ENCODE assay signal across 19 cellular contexts in genomic region chr1:11054181-11054580, GRCh38. TPM values are rescaled to one million over a fixed set of nuclear protein-coding genes. Genes with fewer than 3 reads are reported as not detected.
A peak's percentile ranks its signal among the peaks of the same experiment; 100 is the strongest.
DNase-seq lines count a peak whose midpoint lies in the region; ATAC-seq, FAIRE-seq and TF ChIP-seq lines count a peak whose summit lies in the region.
"Had no signal": no experiment of that assay in that cellular context is flagged by ENCODE, and none has a peak within 500 bp of the region (broad histone marks: within the 10 kb centered on the region; RNA-seq: fewer than 3 reads in every experiment).

No MANE protein-coding gene starts in this region.

- H3K9me3 ChIP-seq in HepG2 (ENCODE audit: low read length), result no peaks in the 10 kb centered on the region
- no peaks in the 10 kb centered on the region for H3K9me3 ChIP-seq in right lobe of liver
- no peaks in the 10 kb centered on the region for H3K9me3 ChIP-seq in Panc1 (ENCODE audit: control insufficient read depth, insufficient read depth, low read depth, low read length)
- H3K9me3 ChIP-seq in neuronal stem cell (replicated peaks in 1 of 2; ENCODE audit: control insufficient read depth in 2 of 2, insufficient read depth in 1 of 2, low read depth in 1 of 2, low read length in 2 of 2), result no peaks in the 10 kb centered on the region
- H3K9me3 ChIP-seq: BLaER1 treated with 17β-estradiol and CSF1 and Interleukin-3, amounts not matched to agents 10 nM and 100 nM; HAP-1 had no signal

- H3K27ac ChIP-seq in HepG2 (ENCODE audit: extremely low read length, insufficient read depth, low read length), result no peak overlapping the region
- H3K27ac ChIP-seq in right lobe of liver, result no peak overlapping the region
- H3K27ac ChIP-seq in Panc1 (ENCODE audit: low read length), result no peak overlapping the region
- H3K27ac ChIP-seq in neuronal stem cell (replicated peaks; ENCODE audit: low read length), result no peak overlapping the region
- H3K27ac ChIP-seq: BLaER1 treated with 17β-estradiol and CSF1 and Interleukin-3, amounts not matched to agents 10 nM and 100 nM; HL-60 had no signal

- no peak for TF ChIP-seq EP300 in HepG2 (IDR thresholded peaks at IDR 0.05; ENCODE audit: low read depth in 2 of 2, low read length in 2 of 2)
- TF ChIP-seq EP300 in HepG2 (CRISPR knock-in tag; IDR thresholded peaks at IDR 0.05; ENCODE audit: borderline replicate concordance), result no peak

- in situ Hi-C loops in HepG2 (cut with HindIII; ENCODE audit: extremely low pct_ligation_motif_present, low pct_unique_long_range_greater_than_20kb) (no loop called here), Panc1 (cut with HindIII; ENCODE audit: low pct_unique_long_range_greater_than_20kb, low sequenced_read_pairs) (no loop called here)

- TF ChIP-seq CTCF in HepG2 (CRISPR knock-in tag; IDR thresholded peaks at IDR 0.05), result no peak
- no peak for TF ChIP-seq CTCF in right lobe of liver (IDR thresholded peaks at IDR 0.05)
- no peak for TF ChIP-seq CTCF in Panc1 (IDR thresholded peaks at IDR 0.05)

- no peak for TF ChIP-seq POLR2A in HepG2 (IDR thresholded peaks at IDR 0.05; ENCODE audit: insufficient read depth in 1 of 2, low read depth in 2 of 2, low read length in 2 of 2)
- TF ChIP-seq POLR2A in right lobe of liver (IDR thresholded peaks at IDR 0.05), result no peak

- H3K18ac ChIP-seq in neuronal stem cell (ENCODE audit: low read length), result no peak overlapping the region

- no peak for TF ChIP-seq RAD21 in HepG2 (CRISPR knock-in tag; IDR thresholded peaks at IDR 0.05)

- ATAC-seq in HepG2 (peak; percentile 3; the same call in 2 of the 3 replicates), right lobe of liver (no peak), Panc1 (peak; percentile 14; the same call in 1 of the 2 replicates), GM18870 (IDR thresholded peaks at IDR 0.05; ENCODE audit: unreplicated experiment) (no peak), GM18498 (IDR thresholded peaks at IDR 0.05; ENCODE audit: unreplicated experiment) (no peak)

- peaks cover 3% of the 10 kb centered on the region; the same call in 1 of the 2 replicates for H4K20me1 ChIP-seq in HepG2 (ENCODE audit: insufficient read depth, low read length)

- H3K23ac ChIP-seq in neuronal stem cell (ENCODE audit: low read depth, low read length, poor library complexity), result no peak overlapping the region

- POLR2A ChIA-PET in HepG2 (lab: Yijun Ruan, JAX) (no interaction called here), Panc1 (lab: Charles Lee) (no interaction called here)

- intact Hi-C loops in HepG2 (cut with micrococcal nuclease; ENCODE audit: unreplicated experiment) (no loop called here), right lobe of liver (cut with DNase I) (no loop called here), Panc1 (cut with micrococcal nuclease; ENCODE audit: unreplicated experiment) (no loop called here)

- no peak overlapping the region for H4K91ac ChIP-seq in neuronal stem cell (ENCODE audit: low read depth, low read length, poor library complexity)

- no peak overlapping the region for H2BK15ac ChIP-seq in neuronal stem cell (ENCODE audit: low read length)

- no CpG with 5 or more reads among the region's 7 CpGs for WGBS in HepG2 (ENCODE audit: low lambda C conversion rate)
- no CpG with 5 or more reads among the region's 7 CpGs for WGBS in right lobe of liver (ENCODE audit: insufficient coverage, low coverage, low lambda C conversion rate, missing lambda C conversion rate)
- WGBS in neuronal stem cell (ENCODE audit: extremely low coverage in 2 of 2, insufficient read length in 2 of 2, insufficient replicate concordance in 1 of 2), 2 donors, result no CpG with 5 or more reads among the region's 7 CpGs

- no peak overlapping the region for H2BK120ac ChIP-seq in neuronal stem cell (ENCODE audit: low read depth, low read length)

- no peak overlapping the region for H2BK12ac ChIP-seq in neuronal stem cell (ENCODE audit: low read length)

- H3K4me2 ChIP-seq in HepG2 (ENCODE audit: low read depth, low read length), result no peak overlapping the region
- no peak overlapping the region for H3K4me2 ChIP-seq in neuronal stem cell (ENCODE audit: insufficient read depth, low read length, poor library complexity, severe bottlenecking)

- no peak overlapping the region for H2AK5ac ChIP-seq in neuronal stem cell (ENCODE audit: low read depth, low read length)

- DNase-seq in HepG2 (ENCODE audit: low spot score) (no peak), right lobe of liver (no peak), Panc1 (ENCODE audit: low read depth, low spot score) (no peak), neuronal stem cell (ENCODE audit: low spot score) (no peak), NCI-H2029 treated with DMSO at 0.1 percent for 48 hours (lab: John Stamatoyannopoulos, UW) (no peak)
- DNase-seq: 8988T; Calu3; CD4-positive, CD25-positive, alpha-beta regulatory T cell; DMS79; KBM-7 had no signal

- BruUV-seq in HepG2 (replicated peaks; lab: Mats Ljungman, UMichigan) (no TSS peak), Panc1 (replicated peaks; lab: Mats Ljungman, UMichigan) (no TSS peak)

- no peak overlapping the region for H2AFZ ChIP-seq in HepG2 (ENCODE audit: low read length)
- H2AFZ ChIP-seq in neuronal stem cell (ENCODE audit: low read length), result no peak overlapping the region

- CTCF ChIA-PET in HepG2 (lab: Yijun Ruan, JAX; ENCODE audit: low intra/inter-chr PET ratio, low total read pairs), result no interaction called here
- CTCF ChIA-PET in Panc1 (lab: Charles Lee), result interaction anchor here (0.6 to 1.2 kb wide), 2 partner anchors 17 to 560 kb away, joined by 3 to 8 read pairs; no protein-coding TSS in a partner anchor

- no peak overlapping the region for H2BK5ac ChIP-seq in neuronal stem cell (ENCODE audit: low read length)

- H3K27me3 ChIP-seq in HepG2 (ENCODE audit: control insufficient read depth in 1 of 2, insufficient read depth in 2 of 2, low read length in 2 of 2) (no peaks in the 10 kb centered on the region; a peak in 1 of 5 replicates), right lobe of liver (no peaks in the 10 kb centered on the region), Panc1 (ENCODE audit: control insufficient read depth, insufficient read depth, low read length) (no peaks in the 10 kb centered on the region), neuronal stem cell (ENCODE audit: control insufficient read depth in 3 of 3, insufficient read depth in 3 of 3, low read depth in 1 of 3, low read length in 3 of 3) (no peaks in the 10 kb centered on the region)
- H3K27me3 ChIP-seq: BLaER1 treated with 17β-estradiol and CSF1 and Interleukin-3, amounts not matched to agents 10 nM and 100 nM had no signal

- peaks cover 8% of the 10 kb centered on the region for H3K79me2 ChIP-seq in HepG2 (ENCODE audit: insufficient read depth, low read length)

- peaks cover 5 to 23% of the 10 kb centered on the region in 2 experiments; a peak in 4 of 5 replicates for H3K36me3 ChIP-seq in HepG2 (replicated peaks in 1 of 2; ENCODE audit: control insufficient read depth in 1 of 2, insufficient read depth in 2 of 2, low read length in 2 of 2)
- peaks cover 0 to 13% (median under 1%) of the 10 kb centered on the region in 4 donors for H3K36me3 ChIP-seq in right lobe of liver
- peaks cover 5% of the 10 kb centered on the region for H3K36me3 ChIP-seq in Panc1 (ENCODE audit: control insufficient read depth, insufficient read depth, low read length)
- H3K36me3 ChIP-seq in neuronal stem cell (replicated peaks in 1 of 2; ENCODE audit: control insufficient read depth in 2 of 2, insufficient read depth in 2 of 2, low read length in 2 of 2), result peaks cover 10 to 46% of the 10 kb centered on the region in 2 donors

- FAIRE-seq in HepG2 (lab: Jason Lieb, UNC), result no peak
- FAIRE-seq: GM12878, GM19239, H1 had no signal

- H4K8ac ChIP-seq in neuronal stem cell (ENCODE audit: low read depth, low read length), result peak overlapping the region; percentile 92

- no peak overlapping the region for H3K4ac ChIP-seq in neuronal stem cell (ENCODE audit: low read length)

- no peak overlapping the region for H3K14ac ChIP-seq in neuronal stem cell (ENCODE audit: low read length)

- no peak overlapping the region for H3K4me3 ChIP-seq in HepG2 (replicated peaks in 1 of 3; ENCODE audit: insufficient read depth in 1 of 3, low read depth in 2 of 3, low read length in 3 of 3)
- no peak overlapping the region for H3K4me3 ChIP-seq in right lobe of liver
- no peak overlapping the region for H3K4me3 ChIP-seq in Panc1 (ENCODE audit: low read depth in 2 of 2, low read length in 2 of 2)
- H3K4me3 ChIP-seq in neuronal stem cell (ENCODE audit: low read length in 2 of 2), result no peak overlapping the region
- H3K4me3 ChIP-seq: BLaER1 treated with 17β-estradiol and CSF1 and Interleukin-3, amounts not matched to agents 10 nM and 100 nM; GM12878; HAP-1 had no signal

- H3K9ac ChIP-seq in HepG2 (ENCODE audit: insufficient read depth, low read depth, low read length) (no peak overlapping the region), neuronal stem cell (ENCODE audit: low read depth, low read length, poor library complexity) (no peak overlapping the region)
- H3K9ac ChIP-seq: BLaER1 treated with 17β-estradiol and CSF1 and Interleukin-3, amounts not matched to agents 10 nM and 100 nM had no signal

- no peaks in the 10 kb centered on the region for H3K79me1 ChIP-seq in neuronal stem cell (ENCODE audit: low read depth, low read length)

- peaks cover 46% of the 10 kb centered on the region for H3K4me1 ChIP-seq in HepG2 (ENCODE audit: insufficient read depth, low read length)
- H3K4me1 ChIP-seq in right lobe of liver, result peaks cover 0 to 5% (median 0%) of the 10 kb centered on the region in 4 donors
- peaks cover 14% of the 10 kb centered on the region for H3K4me1 ChIP-seq in Panc1 (ENCODE audit: control insufficient read depth, insufficient read depth, low read length)
- H3K4me1 ChIP-seq in neuronal stem cell (ENCODE audit: control insufficient read depth in 2 of 2, insufficient read depth in 1 of 2, low read depth in 1 of 2, low read length in 2 of 2), result peaks cover 7 to 19% of the 10 kb centered on the region in 2 donors

RNA-seq across cellular contexts. Expression of gene SRM, which starts 5.6 kb away (rescaled TPM):
- total RNA-seq in HepG2 (2016; rRNA removed; fragmentation: Illumina TruSeq; extraction: Trizol) (30.3 and 31.8 TPM in 2 replicates), right lobe of liver (10 to 100 TPM; 24.3 to 72.8 (median 31.6) TPM), Panc1 (2021; ENCODE audit: unreplicated experiment) (249 TPM)
- 135 and 147 TPM in 2 replicates for total RNA-seq in HepG2 (2016; cell fraction: cytosol; rRNA removed; fragmentation: Illumina TruSeq; extraction: Trizol; ENCODE audit: low read depth)
- total RNA-seq in HepG2 (2016; cell fraction: insoluble cytoplasmic fraction; rRNA removed; fragmentation: Illumina TruSeq; extraction: Trizol), result 25.7 and 30.7 TPM in 2 replicates
- total RNA-seq in HepG2 (2016; cell fraction: membrane; rRNA removed; fragmentation: Illumina TruSeq; extraction: Trizol), result 114 and 136 TPM in 2 replicates
- 26.5 and 27.5 TPM in 2 replicates for total RNA-seq in HepG2 (2016; cell fraction: nucleus; rRNA removed; fragmentation: Illumina TruSeq; extraction: Trizol)
- polyA plus RNA-seq in HepG2 (2011; rRNA removed), result 27.9 and 28.9 TPM in 2 replicates
- 31.9 and 46.3 TPM in 2 replicates for polyA plus RNA-seq in HepG2 (2011; cell fraction: cytosol; rRNA removed)
- 45.6 and 49.3 TPM in 2 replicates for polyA plus RNA-seq in HepG2 (2011; cell fraction: nucleus; rRNA removed)
- 65.4 and 89.3 TPM in 2 replicates for polyA plus RNA-seq in HepG2 (2012)
- polyA plus RNA-seq in HepG2 (2016; cell fraction: cytosol; fragmentation: Illumina TruSeq; extraction: Trizol; ENCODE audit: low read depth), result 838 and 884 TPM in 2 replicates
- polyA plus RNA-seq in HepG2 (2016; cell fraction: insoluble cytoplasmic fraction; fragmentation: Illumina TruSeq; extraction: Trizol; ENCODE audit: low read depth), result 117 and 162 TPM in 2 replicates
- 559 and 572 TPM in 2 replicates for polyA plus RNA-seq in HepG2 (2016; cell fraction: membrane; fragmentation: Illumina TruSeq; extraction: Trizol; ENCODE audit: low read depth)
- 139 and 141 TPM in 2 replicates for polyA plus RNA-seq in HepG2 (2016; cell fraction: nucleus; fragmentation: Illumina TruSeq; extraction: Trizol; ENCODE audit: insufficient read depth, low read depth)
- 88.7 and 179 TPM in 2 replicates for polyA minus RNA-seq in HepG2 (2011; rRNA and poly(A)+ RNA removed; ENCODE audit: low replicate concordance)
- polyA minus RNA-seq in HepG2 (2011; cell fraction: cytosol; rRNA and poly(A)+ RNA removed), result 52.4 and 61.3 TPM in 2 replicates
- polyA minus RNA-seq in HepG2 (2011; cell fraction: nucleus; rRNA and poly(A)+ RNA removed), result 19.2 and 22.9 TPM in 2 replicates
- 413 TPM for polyA plus RNA-seq in Panc1 (2012; ENCODE audit: insufficient read length)
- polyA plus RNA-seq in neuronal stem cell (2013, experiment 1 of 2), result 135 TPM
- 132 TPM for polyA plus RNA-seq in neuronal stem cell (2013, experiment 2 of 2)

RNA-seq across cellular contexts. Expression of gene MASP2, which starts 7.1 kb away (rescaled TPM):
- 3.7 and 7.1 TPM in 2 replicates for total RNA-seq in HepG2 (2016; rRNA removed; fragmentation: Illumina TruSeq; extraction: Trizol)
- total RNA-seq in HepG2 (2016; cell fraction: cytosol; rRNA removed; fragmentation: Illumina TruSeq; extraction: Trizol; ENCODE audit: low read depth), result 4.0 and 4.1 TPM in 2 replicates
- total RNA-seq in HepG2 (2016; cell fraction: insoluble cytoplasmic fraction; rRNA removed; fragmentation: Illumina TruSeq; extraction: Trizol), result 3.6 and 8.1 TPM in 2 replicates
- total RNA-seq in HepG2 (2016; cell fraction: membrane; rRNA removed; fragmentation: Illumina TruSeq; extraction: Trizol), result 4.8 TPM in 2 replicates
- 5.4 and 6.7 TPM in 2 replicates for total RNA-seq in HepG2 (2016; cell fraction: nucleus; rRNA removed; fragmentation: Illumina TruSeq; extraction: Trizol)
- polyA plus RNA-seq in HepG2 (2011; rRNA removed), result 11.8 and 16.7 TPM in 2 replicates
- polyA plus RNA-seq in HepG2 (2011; cell fraction: cytosol; rRNA removed), result 10.8 and 16.3 TPM in 2 replicates
- 17.0 and 17.1 TPM in 2 replicates for polyA plus RNA-seq in HepG2 (2011; cell fraction: nucleus; rRNA removed)
- polyA plus RNA-seq in HepG2 (2012), result 6.6 and 7.0 TPM in 2 replicates
- 4.2 and 4.5 TPM in 2 replicates for polyA plus RNA-seq in HepG2 (2016; cell fraction: cytosol; fragmentation: Illumina TruSeq; extraction: Trizol; ENCODE audit: low read depth)
- 5.6 and 6.9 TPM in 2 replicates for polyA plus RNA-seq in HepG2 (2016; cell fraction: insoluble cytoplasmic fraction; fragmentation: Illumina TruSeq; extraction: Trizol; ENCODE audit: low read depth)
- polyA plus RNA-seq in HepG2 (2016; cell fraction: membrane; fragmentation: Illumina TruSeq; extraction: Trizol; ENCODE audit: low read depth), result 5.1 and 5.7 TPM in 2 replicates
- 23.4 and 24.9 TPM in 2 replicates for polyA plus RNA-seq in HepG2 (2016; cell fraction: nucleus; fragmentation: Illumina TruSeq; extraction: Trizol; ENCODE audit: insufficient read depth, low read depth)
- polyA minus RNA-seq in HepG2 (2011; rRNA and poly(A)+ RNA removed; ENCODE audit: low replicate concordance), result 1.6 and 14.9 TPM in 2 replicates
- polyA minus RNA-seq in HepG2 (2011; cell fraction: cytosol; rRNA and poly(A)+ RNA removed), result 5.7 and 6.9 TPM in 2 replicates
- polyA minus RNA-seq in HepG2 (2011; cell fraction: nucleus; rRNA and poly(A)+ RNA removed), result 9.3 and 9.4 TPM in 2 replicates
- 100 to 1,000 TPM; 144 to 222 (median 185) TPM for total RNA-seq in right lobe of liver
- 0.41 TPM for total RNA-seq in Panc1 (2021; ENCODE audit: unreplicated experiment)
- 0.88 TPM for polyA plus RNA-seq in Panc1 (2012; ENCODE audit: insufficient read length)
- 0.04 TPM for polyA plus RNA-seq in neuronal stem cell (2013, experiment 1 of 2)
- 0.04 TPM for polyA plus RNA-seq in neuronal stem cell (2013, experiment 2 of 2)
- total RNA-seq: Calu3; CD4-positive, CD25-positive, alpha-beta regulatory T cell; G401 had no signal

RNA-seq across cellular contexts. Expression of gene TARDBP, which starts 41.7 kb away (rescaled TPM):
- total RNA-seq in HepG2 (2016; rRNA removed; fragmentation: Illumina TruSeq; extraction: Trizol) (62.4 and 159 TPM in 2 replicates), right lobe of liver (10 to 100 TPM; 57.2 to 84.4 (median 73.8) TPM), Panc1 (2021; ENCODE audit: unreplicated experiment) (196 TPM)
- 18.0 and 22.2 TPM in 2 replicates for total RNA-seq in HepG2 (2016; cell fraction: cytosol; rRNA removed; fragmentation: Illumina TruSeq; extraction: Trizol; ENCODE audit: low read depth)
- total RNA-seq in HepG2 (2016; cell fraction: insoluble cytoplasmic fraction; rRNA removed; fragmentation: Illumina TruSeq; extraction: Trizol), result 61.9 and 166 TPM in 2 replicates
- 44.5 and 57.9 TPM in 2 replicates for total RNA-seq in HepG2 (2016; cell fraction: membrane; rRNA removed; fragmentation: Illumina TruSeq; extraction: Trizol)
- total RNA-seq in HepG2 (2016; cell fraction: nucleus; rRNA removed; fragmentation: Illumina TruSeq; extraction: Trizol), result 75.1 and 75.6 TPM in 2 replicates
- polyA plus RNA-seq in HepG2 (2011; rRNA removed), result 78.1 and 93.0 TPM in 2 replicates
- 52.7 and 80.2 TPM in 2 replicates for polyA plus RNA-seq in HepG2 (2011; cell fraction: cytosol; rRNA removed)
- 205 and 230 TPM in 2 replicates for polyA plus RNA-seq in HepG2 (2011; cell fraction: nucleus; rRNA removed)
- polyA plus RNA-seq in HepG2 (2012), result 127 and 172 TPM in 2 replicates
- polyA plus RNA-seq in HepG2 (2016; cell fraction: cytosol; fragmentation: Illumina TruSeq; extraction: Trizol; ENCODE audit: low read depth), result 10.2 and 11.3 TPM in 2 replicates
- polyA plus RNA-seq in HepG2 (2016; cell fraction: insoluble cytoplasmic fraction; fragmentation: Illumina TruSeq; extraction: Trizol; ENCODE audit: low read depth), result 370 and 411 TPM in 2 replicates
- polyA plus RNA-seq in HepG2 (2016; cell fraction: membrane; fragmentation: Illumina TruSeq; extraction: Trizol; ENCODE audit: low read depth), result 38.9 and 43.1 TPM in 2 replicates
- polyA plus RNA-seq in HepG2 (2016; cell fraction: nucleus; fragmentation: Illumina TruSeq; extraction: Trizol; ENCODE audit: insufficient read depth, low read depth), result 236 and 265 TPM in 2 replicates
- polyA minus RNA-seq in HepG2 (2011; rRNA and poly(A)+ RNA removed; ENCODE audit: low replicate concordance), result 37.3 and 69.3 TPM in 2 replicates
- polyA minus RNA-seq in HepG2 (2011; cell fraction: cytosol; rRNA and poly(A)+ RNA removed), result 75.8 and 85.2 TPM in 2 replicates
- 227 and 240 TPM in 2 replicates for polyA minus RNA-seq in HepG2 (2011; cell fraction: nucleus; rRNA and poly(A)+ RNA removed)
- polyA plus RNA-seq in Panc1 (2012; ENCODE audit: insufficient read length), result 181 TPM
- 260 TPM for polyA plus RNA-seq in neuronal stem cell (2013, experiment 1 of 2)
- 261 TPM for polyA plus RNA-seq in neuronal stem cell (2013, experiment 2 of 2)

RNA-seq across cellular contexts. Expression of gene EXOSC10, which starts 45.5 kb away (rescaled TPM):
- total RNA-seq in HepG2 (2016; rRNA removed; fragmentation: Illumina TruSeq; extraction: Trizol) (67.6 and 68.7 TPM in 2 replicates), right lobe of liver (10 to 100 TPM; 13.4 to 32.4 (median 20.7) TPM), Panc1 (2021; ENCODE audit: unreplicated experiment) (93.1 TPM)
- 16.6 and 19.3 TPM in 2 replicates for total RNA-seq in HepG2 (2016; cell fraction: cytosol; rRNA removed; fragmentation: Illumina TruSeq; extraction: Trizol; ENCODE audit: low read depth)
- total RNA-seq in HepG2 (2016; cell fraction: insoluble cytoplasmic fraction; rRNA removed; fragmentation: Illumina TruSeq; extraction: Trizol), result 64.1 and 68.9 TPM in 2 replicates
- total RNA-seq in HepG2 (2016; cell fraction: membrane; rRNA removed; fragmentation: Illumina TruSeq; extraction: Trizol), result 19.3 and 22.8 TPM in 2 replicates
- total RNA-seq in HepG2 (2016; cell fraction: nucleus; rRNA removed; fragmentation: Illumina TruSeq; extraction: Trizol), result 56.2 and 67.2 TPM in 2 replicates
- 37.4 and 48.4 TPM in 2 replicates for polyA plus RNA-seq in HepG2 (2011; rRNA removed)
- 33.5 and 35.4 TPM in 2 replicates for polyA plus RNA-seq in HepG2 (2011; cell fraction: cytosol; rRNA removed)
- polyA plus RNA-seq in HepG2 (2011; cell fraction: nucleus; rRNA removed), result 128 and 156 TPM in 2 replicates
- 38.0 and 43.1 TPM in 2 replicates for polyA plus RNA-seq in HepG2 (2012)
- polyA plus RNA-seq in HepG2 (2016; cell fraction: cytosol; fragmentation: Illumina TruSeq; extraction: Trizol; ENCODE audit: low read depth), result 7.9 and 8.4 TPM in 2 replicates
- polyA plus RNA-seq in HepG2 (2016; cell fraction: insoluble cytoplasmic fraction; fragmentation: Illumina TruSeq; extraction: Trizol; ENCODE audit: low read depth), result 64.7 and 72.3 TPM in 2 replicates
- 9.4 and 13.9 TPM in 2 replicates for polyA plus RNA-seq in HepG2 (2016; cell fraction: membrane; fragmentation: Illumina TruSeq; extraction: Trizol; ENCODE audit: low read depth)
- 144 and 154 TPM in 2 replicates for polyA plus RNA-seq in HepG2 (2016; cell fraction: nucleus; fragmentation: Illumina TruSeq; extraction: Trizol; ENCODE audit: insufficient read depth, low read depth)
- polyA minus RNA-seq in HepG2 (2011; rRNA and poly(A)+ RNA removed; ENCODE audit: low replicate concordance), result 34.2 and 70.1 TPM in 2 replicates
- polyA minus RNA-seq in HepG2 (2011; cell fraction: cytosol; rRNA and poly(A)+ RNA removed), result 21.7 and 22.2 TPM in 2 replicates
- 95.5 and 98.0 TPM in 2 replicates for polyA minus RNA-seq in HepG2 (2011; cell fraction: nucleus; rRNA and poly(A)+ RNA removed)
- 67.5 TPM for polyA plus RNA-seq in Panc1 (2012; ENCODE audit: insufficient read length)
- polyA plus RNA-seq in neuronal stem cell (2013, experiment 1 of 2), result 55.5 TPM
- polyA plus RNA-seq in neuronal stem cell (2013, experiment 2 of 2), result 55.9 TPM

Comparison
In these comparisons a context has a peak if more than half of its experiments do, and no peak if none do; other contexts are left out.
1. ATAC-seq: peak in HepG2 (single experiment) and Panc1 (single experiment); none in right lobe of liver (0 of 4), GM18870 (single experiment) and GM18498 (single experiment).
2. RNA of gene MASP2, which starts 7.1 kb away (total RNA-seq): 144 to 222 TPM in right lobe of liver; 3.6 to 8.1 TPM in HepG2 and 0.41 TPM in Panc1 (single experiment); every median in the first group is over 10 times any median in the second.